12 cellular contexts compared by ENCODE assay signal in genomic region chr2:147525724-147526489, GRCh38.
DNase-seq lines count a peak whose midpoint lies in the region; ATAC-seq and TF ChIP-seq lines count a peak whose summit lies in the region.
"Had no signal": no experiment of that assay in that cellular context is flagged by ENCODE, and none has a peak within 500 bp of the region (broad histone marks: within the 10 kb centered on the region; RNA-seq: fewer than 3 reads in every experiment).

No MANE protein-coding gene starts in this region.

- H3K27me3 ChIP-seq in DND-41 (ENCODE audit: insufficient read depth, low read length, poor library complexity), result no peaks in the 10 kb centered on the region

- no peak overlapping the region for H3K4me2 ChIP-seq in DND-41 (ENCODE audit: insufficient read depth, low read length)

- H3K9me3 Mint-ChIP-seq in T-cell, result peaks cover 3 to 7% (median 5%) of the 10 kb centered on the region in 3 donors

- POLR2A ChIA-PET in T-cell (lab: Charles Lee), result interaction anchor here (0.6 kb wide), 2 partner anchors 89 to 387 kb away, joined by 3 to 4 read pairs; no protein-coding TSS in a partner anchor

- H3K4me3 ChIP-seq in DND-41 (ENCODE audit: low read depth in 1 of 2, low read length in 2 of 2), result no peak overlapping the region
- H3K4me3 ChIP-seq: HAP-1 had no signal

- H3K9me3 ChIP-seq in DND-41 (ENCODE audit: insufficient read depth, low read length, severe bottlenecking), result no peaks in the 10 kb centered on the region

- peak; percentile 49 for DNase-seq in DND-41
- DNase-seq in NCI-H146 treated with DMSO at 0.1 percent for 48 hours (lab: John Stamatoyannopoulos, UW; ENCODE audit: unreplicated experiment), result peak; percentile 17
- peak in 1 of 34 experiments; percentile 3 for DNase-seq in T-cell
- peak; percentile 23 for DNase-seq in medulla oblongata (ENCODE audit: extremely low spot score)
- DNase-seq in MV-4-11 (lab: John Stamatoyannopoulos, UW), result no peak
- DNase-seq: activated naive CD8-positive, alpha-beta T cell treated with anti-CD3 and anti-CD28 coated beads, Interleukin-2, amount 50 U/mL, for 24 hours; dermis blood vessel endothelial cell; T-helper 9 cell had no signal

- no peaks in the 10 kb centered on the region for H3K79me2 ChIP-seq in DND-41 (ENCODE audit: insufficient read depth, low read length)

- CTCF ChIA-PET in T-cell (lab: Charles Lee), result interaction anchor here in 1 of 2 donors (0.7 kb wide), 1 partner anchor 192 kb away, joined by 4 read pairs; no protein-coding TSS in a partner anchor

- no peaks in the 10 kb centered on the region for H3K36me3 ChIP-seq in DND-41 (ENCODE audit: insufficient read depth, low read length)
- H3K36me3 ChIP-seq: HAP-1 had no signal

- H3K4me3 Mint-ChIP-seq in T-cell, result peak overlapping the region in 1 of 3 donors; percentile 14
- H3K4me3 Mint-ChIP-seq: activated naive CD8-positive, alpha-beta T cell treated with anti-CD3 and anti-CD28 coated beads, Interleukin-2, amount 50 U/mL, for 24 hours had no signal

- H2AFZ ChIP-seq in DND-41 (ENCODE audit: low read depth, low read length), result no peak overlapping the region

- no peak overlapping the region for H3K9ac ChIP-seq in DND-41 (ENCODE audit: low read depth, low read length)

- H3K4me1 ChIP-seq in DND-41 (ENCODE audit: insufficient read depth, low read length), result peaks cover 15% of the 10 kb centered on the region
- H3K4me1 ChIP-seq: HAP-1 had no signal

- H3K27ac ChIP-seq in DND-41 (ENCODE audit: low read length), result peak overlapping the region; percentile 18

- no peaks in the 10 kb centered on the region for H3K27me3 Mint-ChIP-seq in T-cell

- ATAC-seq in DND-41 (ENCODE audit: insufficient read depth, low read depth) (peak; percentile 83), T-cell (replicated peaks in 1 of 4) (peak in 3 of 4 experiments; percentile 47 to 56 (median 52)), GM18502 (IDR thresholded peaks at IDR 0.05; ENCODE audit: poor library complexity, unreplicated experiment) (no peak), HG02840 (IDR thresholded peaks at IDR 0.05; ENCODE audit: low FRiP score, unreplicated experiment) (no peak), HG03139 (IDR thresholded peaks at IDR 0.05; ENCODE audit: unreplicated experiment) (no peak)
- ATAC-seq: activated naive CD8-positive, alpha-beta T cell treated with anti-CD3 and anti-CD28 coated beads, Interleukin-2, amount 50 U/mL, for 24 hours had no signal

- H3K4me1 Mint-ChIP-seq in T-cell, result peaks cover 18 to 39% (median 29%) of the 10 kb centered on the region in 3 donors
- H3K4me1 Mint-ChIP-seq: activated naive CD8-positive, alpha-beta T cell treated with anti-CD3 and anti-CD28 coated beads, Interleukin-2, amount 50 U/mL, for 24 hours had no signal

- no peaks in the 10 kb centered on the region for H4K20me1 ChIP-seq in DND-41 (ENCODE audit: insufficient read depth, low read length)

- no peaks in the 10 kb centered on the region for H3K36me3 Mint-ChIP-seq in T-cell

- H3K27ac Mint-ChIP-seq in T-cell, result peak overlapping the region in 1 of 2 donors; percentile 17
- H3K27ac Mint-ChIP-seq: activated naive CD8-positive, alpha-beta T cell treated with anti-CD3 and anti-CD28 coated beads, Interleukin-2, amount 50 U/mL, for 24 hours had no signal

- peak; percentile 10 for TF ChIP-seq CTCF in DND-41 (IDR thresholded peaks at IDR 0.05; ENCODE audit: borderline replicate concordance, extremely low read depth, low read length, poor library complexity, severe bottlenecking)

Comparison
In these comparisons a context has a peak if more than half of its experiments do, and no peak if none do; other contexts are left out.
1. ATAC-seq: peak in DND-41 (single experiment) and T-cell (3 of 4); none in GM18502 (single experiment), HG02840 (single experiment) and HG03139 (single experiment).